14 cellular contexts compared by ENCODE assay signal in genomic region chr1:32392358-32392757, GRCh38. TPM values are rescaled to one million over a fixed set of nuclear protein-coding genes. Genes with fewer than 3 reads are reported as not detected.
DNase-seq lines count a peak whose midpoint lies in the region; ATAC-seq, FAIRE-seq and TF ChIP-seq lines count a peak whose summit lies in the region.
"Had no signal": no experiment of that assay in that cellular context is flagged by ENCODE, and none has a peak within 500 bp of the region (broad histone marks: within the 10 kb centered on the region; RNA-seq: fewer than 3 reads in every experiment).

No MANE protein-coding gene starts in this region.

- ATAC-seq in naive B cell (ENCODE audit: low read depth in 2 of 2) (no peak), HG03457 (IDR thresholded peaks at IDR 0.05; ENCODE audit: unreplicated experiment) (no peak), GM21447 (IDR thresholded peaks at IDR 0.05; ENCODE audit: unreplicated experiment) (no peak)
- ATAC-seq: WTC11 had no signal

- H3K27me3 ChIP-seq in BLaER1 treated with 17β-estradiol and CSF1 and Interleukin-3, amounts not matched to agents 10 nM and 100 nM: no peaks in the 10 kb centered on the region
- no peaks in the 10 kb centered on the region for H3K27me3 ChIP-seq in astrocyte (ENCODE audit: insufficient read depth, low read length)
- H3K27me3 ChIP-seq: uterus had no signal

- H2AFZ ChIP-seq in astrocyte (ENCODE audit: low read depth, low read length): no peak overlapping the region

- peak overlapping the region in 6 of 11 experiments; percentile 18 to 91 (median 88); a peak in 10 of 22 replicates for H3K27ac ChIP-seq in BLaER1 treated with 17β-estradiol and CSF1 and Interleukin-3, amounts not matched to agents 10 nM and 100 nM
- no peak overlapping the region for H3K27ac ChIP-seq in astrocyte (ENCODE audit: low read depth, low read length)

- peak overlapping the region in 8 of 10 experiments; percentile 74 to 90 (median 86); a peak in 10 of 20 replicates for H3K4me3 ChIP-seq in BLaER1 treated with 17β-estradiol and CSF1 and Interleukin-3, amounts not matched to agents 10 nM and 100 nM
- H3K4me3 ChIP-seq in astrocyte (ENCODE audit: insufficient read depth, low read depth, low read length): no peak overlapping the region

- peak overlapping the region; percentile 27; the same call in 1 of the 2 replicates for H3K27ac Mint-ChIP-seq in HFFc6
- H3K27ac Mint-ChIP-seq in astrocyte (ENCODE audit: unreplicated experiment): no peak overlapping the region
- peak overlapping the region in 1 of 6 donors; percentile 44 for H3K27ac Mint-ChIP-seq in naive B cell
- H3K27ac Mint-ChIP-seq: WTC11 had no signal

- H3K27me3 Mint-ChIP-seq in HFFc6 (ENCODE audit: insufficient read depth): no peaks in the 10 kb centered on the region
- no peaks in the 10 kb centered on the region for H3K27me3 Mint-ChIP-seq in astrocyte (ENCODE audit: low read depth, unreplicated experiment)
- H3K27me3 Mint-ChIP-seq in naive B cell: no peaks in the 10 kb centered on the region

- DNase-seq in HFFc6: no peak
- no peak for DNase-seq in astrocyte (ENCODE audit: low read depth)
- no peak for DNase-seq in naive B cell
- DNase-seq in frontal cortex (ENCODE audit: low spot score in 2 of 2): no peak
- DNase-seq in NK-92 (lab: John Stamatoyannopoulos, UW; ENCODE audit: unreplicated experiment): no peak
- DNase-seq: midbrain, NCI-H345, uterus had no signal

- H3K4me2 ChIP-seq in BLaER1 treated with 17β-estradiol and CSF1 and Interleukin-3, amounts not matched to agents 10 nM and 100 nM: peak overlapping the region; percentile 80 to 96 (median 91)
- peak overlapping the region; percentile 97 for H3K4me2 ChIP-seq in astrocyte (ENCODE audit: low read length)

- peaks cover 36 to 62% (median 51%) of the 10 kb centered on the region in 10 experiments for H3K4me1 ChIP-seq in BLaER1 treated with 17β-estradiol and CSF1 and Interleukin-3, amounts not matched to agents 10 nM and 100 nM
- peaks cover 8% of the 10 kb centered on the region for H3K4me1 ChIP-seq in astrocyte (ENCODE audit: insufficient read depth, low read length)

- H3K4me3 Mint-ChIP-seq in HFFc6 (no peak overlapping the region; the same call in 1 of the 2 replicates), astrocyte (ENCODE audit: unreplicated experiment) (peak overlapping the region; percentile 100), naive B cell (peak overlapping the region in 5 of 8 donors; percentile 22 to 100 (median 95))

- FAIRE-seq in astrocyte (lab: Jason Lieb, UNC): no peak
- no peak for FAIRE-seq in frontal cortex (lab: Jason Lieb, UNC)
- FAIRE-seq: endometrium, GM19239 had no signal

- H4K20me1 ChIP-seq in BLaER1 treated with 17β-estradiol and CSF1 and Interleukin-3, amounts not matched to agents 10 nM and 100 nM: peaks cover 0 to 50% (median 21%) of the 10 kb centered on the region in 11 experiments; a peak in 10 of 22 replicates
- peaks cover 40% of the 10 kb centered on the region for H4K20me1 ChIP-seq in astrocyte (ENCODE audit: insufficient read depth, low read length)

- peaks cover 43 to 59% (median 52%) of the 10 kb centered on the region in 11 experiments for H3K36me3 ChIP-seq in BLaER1 treated with 17β-estradiol and CSF1 and Interleukin-3, amounts not matched to agents 10 nM and 100 nM
- H3K36me3 ChIP-seq in astrocyte (ENCODE audit: insufficient read depth, low read length): peaks cover 21% of the 10 kb centered on the region
- H3K36me3 ChIP-seq: uterus had no signal

- H3K4me1 Mint-ChIP-seq in HFFc6 (ENCODE audit: low read depth) (peaks cover 16% of the 10 kb centered on the region), astrocyte (ENCODE audit: low read depth, unreplicated experiment) (peaks cover 10% of the 10 kb centered on the region), naive B cell (peaks cover 6 to 26% (median 19%) of the 10 kb centered on the region in 3 donors)

- TF ChIP-seq CTCF in HFFc6 (IDR thresholded peaks at IDR 0.05) (no peak), astrocyte (IDR thresholded peaks at IDR 0.05; ENCODE audit: insufficient read depth, low read depth, low read length) (no peak)

- H3K9me3 Mint-ChIP-seq in HFFc6 (no peaks in the 10 kb centered on the region), astrocyte (ENCODE audit: unreplicated experiment) (peaks cover 4% of the 10 kb centered on the region), naive B cell (no peaks in the 10 kb centered on the region)

- peak overlapping the region; percentile 85 to 93 (median 89); a peak in 11 of 22 replicates for H3K9ac ChIP-seq in BLaER1 treated with 17β-estradiol and CSF1 and Interleukin-3, amounts not matched to agents 10 nM and 100 nM
- no peak overlapping the region for H3K9ac ChIP-seq in astrocyte (ENCODE audit: low read length)

- H3K9me3 ChIP-seq in BLaER1 treated with 17β-estradiol and CSF1 and Interleukin-3, amounts not matched to agents 10 nM and 100 nM (replicated peaks in 1 of 11): 0 out of 22 replicates have a peak, but pooled peaks cover 0 to 5% (median 0%) of the 10 kb centered on the region in 11 experiments
- H3K9me3 ChIP-seq in astrocyte (ENCODE audit: insufficient read depth, low read depth, low read length): no peaks in the 10 kb centered on the region
- H3K9me3 ChIP-seq: uterus had no signal

- H3K36me3 Mint-ChIP-seq in HFFc6 (ENCODE audit: low read depth) (peaks cover 12% of the 10 kb centered on the region; the same call in 1 of the 2 replicates), astrocyte (ENCODE audit: low read depth, unreplicated experiment) (peaks cover 6% of the 10 kb centered on the region), naive B cell (no peaks in the 10 kb centered on the region)

- peaks cover 55% of the 10 kb centered on the region for H3K79me2 ChIP-seq in astrocyte (ENCODE audit: insufficient read depth, low read length)

RNA-seq across cellular contexts. Expression of gene BSDC1, which starts 1.9 kb away (rescaled TPM):
- 10 to 100 TPM; 52.9 to 65.5 (median 60.1) TPM for total RNA-seq in HFFc6 (2021; fragmentation: NEBNext Ultra II Directional; extraction: Animal tissue kit (Norgen Biotek cat#: 25700))
- 71.9 and 73.1 TPM in 2 replicates for total RNA-seq in astrocyte
- polyA plus RNA-seq in naive B cell (ENCODE audit: low read depth in 6 of 6): 10 to 100 TPM; 22.8 to 66.7 (median 44.0) TPM
- total RNA-seq in frontal cortex: 65.2 TPM

RNA-seq across cellular contexts. Expression of gene TSSK3, which starts 30.0 kb away (rescaled TPM):
- 1 to 10 TPM in 1 of 6 experiments, under 1 TPM in 5; 0.38 to 1.2 (median 0.72) TPM for total RNA-seq in HFFc6 (2021; fragmentation: NEBNext Ultra II Directional; extraction: Animal tissue kit (Norgen Biotek cat#: 25700))
- total RNA-seq in astrocyte (0.32 and 0.87 TPM in 2 replicates), frontal cortex (0.41 TPM)
- 1 to 10 TPM in 3 of 6 donors, under 1 TPM in 3; 0.30 to 4.8 (median 0.94) TPM for polyA plus RNA-seq in naive B cell (ENCODE audit: low read depth in 6 of 6)

RNA-seq across cellular contexts. Expression of gene FAM229A, which starts 30.1 kb away (rescaled TPM):
- 1 to 10 TPM; 1.1 to 3.0 (median 1.7) TPM for total RNA-seq in HFFc6 (2021; fragmentation: NEBNext Ultra II Directional; extraction: Animal tissue kit (Norgen Biotek cat#: 25700))
- total RNA-seq in astrocyte: 3.5 and 4.2 TPM in 2 replicates
- polyA plus RNA-seq in naive B cell (ENCODE audit: low read depth in 6 of 6): 1 to 10 TPM in 1 of 6 donors, under 1 TPM in 4, not detected in 1; 0.24 to 1.2 (median 0.53) TPM
- 2.0 TPM for total RNA-seq in frontal cortex

RNA-seq across cellular contexts. Expression of gene MARCKSL1, which starts 56.3 kb away (rescaled TPM):
- 10 to 100 TPM in 4 of 6 experiments, 1 to 10 TPM in 2; 7.8 to 12.8 (median 11.4) TPM for total RNA-seq in HFFc6 (2021; fragmentation: NEBNext Ultra II Directional; extraction: Animal tissue kit (Norgen Biotek cat#: 25700))
- 185 and 213 TPM in 2 replicates for total RNA-seq in astrocyte
- 100 to 1,000 TPM; 171 to 297 (median 207) TPM for polyA plus RNA-seq in naive B cell (ENCODE audit: low read depth in 6 of 6)
- total RNA-seq in frontal cortex: 373 TPM
